9 cellular contexts compared by ENCODE assay signal in the genomic region with DNA sequence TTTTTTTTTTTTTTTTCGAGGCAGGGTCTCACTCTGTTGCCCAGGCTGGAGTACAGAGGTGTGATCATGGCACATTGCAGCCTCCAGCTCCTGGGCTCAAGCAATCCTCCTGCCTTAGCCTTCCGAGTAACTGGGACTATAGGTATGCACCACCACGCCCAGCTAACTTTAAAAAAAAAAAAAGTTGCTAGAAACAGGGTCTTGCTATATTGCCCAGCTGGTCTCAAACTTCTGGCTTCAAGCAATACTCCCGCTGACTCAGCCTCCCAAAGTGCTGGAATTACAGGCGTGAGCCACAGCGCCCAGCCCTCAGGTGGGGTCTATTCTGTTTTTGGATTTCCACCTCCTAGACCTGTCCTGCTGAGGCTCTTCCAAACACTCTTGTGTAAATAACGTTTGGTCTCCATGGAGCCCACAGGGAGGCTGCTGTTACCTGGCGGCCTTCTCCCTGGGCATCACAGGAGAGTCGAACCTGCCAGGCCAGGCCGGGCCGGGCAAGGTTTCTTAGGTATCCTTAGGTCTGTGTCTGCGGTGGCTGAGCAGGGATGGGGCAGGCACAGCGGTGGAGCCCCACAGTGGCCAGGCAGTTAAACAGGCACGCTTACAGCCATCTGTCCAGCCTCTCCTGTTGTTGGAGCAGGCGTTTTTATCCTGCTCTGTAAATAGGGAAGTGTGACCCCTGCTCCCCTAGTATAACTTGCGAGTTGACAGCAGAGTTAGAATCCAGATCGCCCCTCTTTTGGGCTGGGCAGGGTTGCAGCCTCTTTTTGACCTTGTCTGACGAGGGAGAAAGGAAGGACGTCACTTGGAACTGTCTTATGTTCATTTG. TPM values are rescaled to one million over a fixed set of nuclear protein-coding genes. Genes with fewer than 3 reads are reported as not detected.
DNase-seq lines count a peak whose midpoint lies in the region; ATAC-seq, FAIRE-seq and TF ChIP-seq lines count a peak whose summit lies in the region.
"Had no signal": no experiment of that assay in that cellular context is flagged by ENCODE, and none has a peak within 500 bp of the region (broad histone marks: within the 10 kb centered on the region; RNA-seq: fewer than 3 reads in every experiment).

No MANE protein-coding gene starts in this region.

- no peak overlapping the region for H3K4me3 ChIP-seq in cardiac fibroblast (replicated peaks in 1 of 2; ENCODE audit: low read depth in 2 of 2, low read length in 2 of 2)

- TF ChIP-seq CTCF in cardiac fibroblast (IDR thresholded peaks at IDR 0.05; ENCODE audit: low read depth, low read length): peak; percentile 45

- peak overlapping the region; percentile 55 for H3K27ac ChIP-seq in substantia nigra (ENCODE audit: low read depth, low read length, poor library complexity, severe bottlenecking)

- TF ChIP-seq POLR2A in GM12891 (IDR thresholded peaks at IDR 0.05; ENCODE audit: low read depth, low read length): no peak

- DNase-seq in HuH-7 (ENCODE audit: low spot score) (peak; percentile 48), cardiac fibroblast (ENCODE audit: low read depth in 2 of 2) (peak in 1 of 2 donors; percentile 43), kidney tubule cell (ENCODE audit: low spot score) (peak; percentile 66), substantia nigra (lab: John Stamatoyannopoulos, UW) (peak in 8 of 49 donors; percentile 14 to 51 (median 22)), GM12891 (ENCODE audit: insufficient read length, low spot score) (no peak), hippocampal formation (lab: John Stamatoyannopoulos, UW) (no peak), NOMO-1 treated with DMSO at 0.1 percent for 48 hours (lab: John Stamatoyannopoulos, UW; ENCODE audit: unreplicated experiment) (no peak)
- DNase-seq: activated CD4-positive, alpha-beta T cell treated with anti-CD3 and anti-CD28 coated beads for 48 hours had no signal

- no peak for ATAC-seq in GM21619 (IDR thresholded peaks at IDR 0.05; ENCODE audit: unreplicated experiment)

- no peak for FAIRE-seq in GM12891 (lab: Jason Lieb, UNC)

TF ChIP-seq in GM12891, 5 proteins besides CTCF, POLR2A, EP300 and RAD21:
- TF ChIP-seq SPI1 (IDR thresholded peaks at IDR 0.05; ENCODE audit: low read depth, low read length) (no peak), PAX5 (IDR thresholded peaks at IDR 0.05; ENCODE audit: insufficient read depth, low read length, severe bottlenecking) (no peak), POLR2AphosphoS5 (IDR thresholded peaks at IDR 0.05; ENCODE audit: low read depth, low read length) (no peak), POU2F2 (IDR thresholded peaks at IDR 0.05; ENCODE audit: low read depth, low read length) (no peak), TAF1 (IDR thresholded peaks at IDR 0.05; ENCODE audit: low read depth, low read length) (no peak)

RNA-seq across cellular contexts. Expression of a gene that starts 18.8 kb away (rescaled TPM):
- 27.3 TPM for polyA plus RNA-seq in GM12891 (2012; ENCODE audit: low read depth, missing spikeins)

RNA-seq across cellular contexts. Expression of a gene that starts 33.1 kb away (rescaled TPM):
- 0.42 TPM for polyA plus RNA-seq in GM12891 (2012; ENCODE audit: low read depth, missing spikeins)

RNA-seq across cellular contexts. Expression of a gene that starts 39.4 kb away (rescaled TPM):
- not detected for polyA plus RNA-seq in GM12891 (2012; ENCODE audit: low read depth, missing spikeins)

RNA-seq across cellular contexts. Expression of a gene that starts 55.7 kb away (rescaled TPM):
- polyA plus RNA-seq in GM12891 (2012; ENCODE audit: low read depth, missing spikeins): not detected

Comparison
In these comparisons a context has a peak if more than half of its experiments do, and no peak if none do; other contexts are left out.
1. DNase-seq: peak in HuH-7 (single experiment) and kidney tubule cell (single experiment); none in GM12891 (single experiment), hippocampal formation (0 of 2) and NOMO-1 treated with DMSO at 0.1 percent for 48 hours (single experiment).